In the genomic region with DNA sequence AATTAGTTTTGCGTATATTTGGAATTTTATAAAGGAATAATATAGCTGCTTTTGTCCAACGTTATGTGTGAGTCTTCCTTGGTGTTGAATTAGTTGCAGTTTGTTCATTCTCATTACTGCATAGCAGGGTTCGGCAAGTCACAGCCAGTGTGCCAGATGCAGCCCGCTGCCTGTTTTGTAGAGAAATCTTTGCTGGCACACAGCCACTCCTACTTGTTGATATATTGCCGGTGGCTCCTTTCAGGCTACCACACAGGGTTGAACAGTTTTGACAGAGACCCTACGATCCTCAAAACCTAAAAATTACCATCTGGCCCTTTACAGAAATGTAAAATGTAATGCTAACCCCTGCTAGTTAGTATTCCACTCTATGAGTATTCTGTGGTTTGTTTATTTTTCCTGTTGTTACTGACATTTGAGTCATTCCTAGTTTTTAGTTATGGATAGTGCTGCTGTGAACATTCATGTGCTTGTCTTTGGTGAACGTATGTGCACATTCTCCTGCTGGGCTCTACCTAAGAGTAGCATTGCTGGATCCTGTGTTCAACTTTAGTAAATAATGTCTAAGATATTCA, we compare ENCODE assay signal across 16 cellular contexts. TPM values are rescaled to one million over a fixed set of nuclear protein-coding genes. Genes with fewer than 3 reads are reported as not detected.
A peak's percentile ranks its signal among the peaks of the same experiment; 100 is the strongest.
DNase-seq lines count a peak whose midpoint lies in the region; ATAC-seq, FAIRE-seq and TF ChIP-seq lines count a peak whose summit lies in the region.
"Had no signal": no experiment of that assay in that cellular context is flagged by ENCODE, and none has a peak within 500 bp of the region (broad histone marks: within the 10 kb centered on the region; RNA-seq: fewer than 3 reads in every experiment).

No MANE protein-coding gene starts in this region.

- H3K27me3 Mint-ChIP-seq in chondrocyte (ENCODE audit: low read depth) (no peaks in the 10 kb centered on the region), WTC11 (ENCODE audit: low read depth) (no peaks in the 10 kb centered on the region)

- no peaks in the 10 kb centered on the region for H3K4me1 ChIP-seq in right lobe of liver
- peaks cover 22% of the 10 kb centered on the region for H3K4me1 ChIP-seq in HepG2 (ENCODE audit: insufficient read depth, low read length)
- H3K4me1 ChIP-seq in right cardiac atrium (ENCODE audit: control insufficient read depth, insufficient read depth, low read length): no peaks in the 10 kb centered on the region
- H3K4me1 ChIP-seq: tibial nerve had no signal

- H3K4me1 Mint-ChIP-seq in chondrocyte (ENCODE audit: low read depth): peaks cover 19% of the 10 kb centered on the region
- no peaks in the 10 kb centered on the region for H3K4me1 Mint-ChIP-seq in WTC11

- H3K27ac ChIP-seq in right lobe of liver (no peak overlapping the region), HepG2 (ENCODE audit: extremely low read length, insufficient read depth, low read length) (no peak overlapping the region), right cardiac atrium (ENCODE audit: low read length) (peak overlapping the region; percentile 49)
- H3K27ac ChIP-seq: HL-60, tibial nerve had no signal

- no peaks in the 10 kb centered on the region for H4K20me1 ChIP-seq in HepG2 (ENCODE audit: insufficient read depth, low read length)

- no peak overlapping the region for H3K9ac ChIP-seq in HepG2 (ENCODE audit: insufficient read depth, low read depth, low read length)

- H3K4me3 ChIP-seq in right lobe of liver (no peak overlapping the region), HepG2 (replicated peaks in 1 of 3; ENCODE audit: insufficient read depth in 1 of 3, low read depth in 2 of 3, low read length in 3 of 3) (no peak overlapping the region), right cardiac atrium (ENCODE audit: low read length) (no peak overlapping the region)
- H3K4me3 ChIP-seq: mucosa of descending colon, tibial nerve had no signal

- no peak overlapping the region for H2AFZ ChIP-seq in HepG2 (ENCODE audit: low read length)

- H3K27me3 ChIP-seq in right lobe of liver (no peaks in the 10 kb centered on the region), HepG2 (ENCODE audit: control insufficient read depth in 1 of 2, insufficient read depth in 2 of 2, low read length in 2 of 2) (no peaks in the 10 kb centered on the region), right cardiac atrium (ENCODE audit: control insufficient read depth, insufficient read depth) (no peaks in the 10 kb centered on the region)
- H3K27me3 ChIP-seq: tibial nerve had no signal

- ATAC-seq in right lobe of liver (peak; percentile 38 to 68 (median 60)), HepG2 (no peak), right cardiac atrium (peak; percentile 50 to 63), WTC11 (no peak)
- ATAC-seq: mucosa of descending colon, sciatic nerve had no signal

- POLR2A ChIA-PET in HepG2 (lab: Yijun Ruan, JAX): no interaction called here
- POLR2A ChIA-PET in WTC11 (lab: Charles Lee): no interaction called here

- no peak for FAIRE-seq in HepG2 (lab: Jason Lieb, UNC)
- FAIRE-seq: colon had no signal

- TF ChIP-seq EP300 in HepG2 (IDR thresholded peaks at IDR 0.05; ENCODE audit: low read depth in 2 of 2, low read length in 2 of 2): no peak
- no peak for TF ChIP-seq EP300 in HepG2 (CRISPR knock-in tag; IDR thresholded peaks at IDR 0.05; ENCODE audit: borderline replicate concordance)

- H3K9me3 Mint-ChIP-seq in chondrocyte (ENCODE audit: low read depth) (no peaks in the 10 kb centered on the region), WTC11 (no peaks in the 10 kb centered on the region)

- in situ Hi-C loops in HepG2 (cut with HindIII; ENCODE audit: extremely low pct_ligation_motif_present, low pct_unique_long_range_greater_than_20kb): no loop called here

- intact Hi-C loops in right lobe of liver (cut with DNase I): no loop called here
- intact Hi-C loops in HepG2 (cut with micrococcal nuclease; ENCODE audit: unreplicated experiment): no loop called here
- intact Hi-C loops in right cardiac atrium (cut with DNase I): no loop called here

- TF ChIP-seq POLR2A in right lobe of liver (IDR thresholded peaks at IDR 0.05) (no peak), HepG2 (IDR thresholded peaks at IDR 0.05; ENCODE audit: insufficient read depth in 1 of 2, low read depth in 2 of 2, low read length in 2 of 2) (no peak)

- no peaks in the 10 kb centered on the region for H3K9me3 ChIP-seq in right lobe of liver
- no peaks in the 10 kb centered on the region for H3K9me3 ChIP-seq in HepG2 (ENCODE audit: low read length)
- no peaks in the 10 kb centered on the region for H3K9me3 ChIP-seq in right cardiac atrium (ENCODE audit: control insufficient read depth, low read length)
- H3K9me3 ChIP-seq: mucosa of descending colon, tibial nerve had no signal

- DNase-seq in right lobe of liver (peak in 1 of 3 donors; percentile 60), HepG2 (ENCODE audit: low spot score) (no peak), chondrocyte (ENCODE audit: low spot score) (no peak), right cardiac atrium (peak; percentile 26 to 70 (median 54)), NCI-H226 (no peak), cortex of kidney (lab: John Stamatoyannopoulos, UW) (no peak), WTC11 (ENCODE audit: low spot score) (no peak), MV-4-11 (lab: John Stamatoyannopoulos, UW) (no peak)
- DNase-seq: ACHN, mucosa of descending colon, NCI-H524 treated with DMSO at 0.1 percent for 48 hours, SHP77 treated with DMSO at 0.1 percent for 48 hours had no signal

- TF ChIP-seq RAD21 in HepG2 (CRISPR knock-in tag; IDR thresholded peaks at IDR 0.05): no peak

- H3K36me3 Mint-ChIP-seq in chondrocyte (ENCODE audit: low read depth) (peaks cover 8% of the 10 kb centered on the region), WTC11 (peaks cover 29% of the 10 kb centered on the region)

- BruUV-seq in HepG2 (replicated peaks; lab: Mats Ljungman, UMichigan): no TSS peak

- no peak overlapping the region for H3K4me2 ChIP-seq in HepG2 (ENCODE audit: low read depth, low read length)

- peaks cover 14% of the 10 kb centered on the region for H3K79me2 ChIP-seq in HepG2 (ENCODE audit: insufficient read depth, low read length)

- WGBS in right lobe of liver (ENCODE audit: insufficient coverage, low coverage, low lambda C conversion rate, missing lambda C conversion rate): 48% methylated on average over 7 of the region's 7 CpGs
- 97% methylated on average over 7 of the region's 7 CpGs for WGBS in HepG2 (ENCODE audit: low lambda C conversion rate)
- 53% methylated on average over 7 of the region's 7 CpGs for WGBS in right cardiac atrium

- CTCF ChIA-PET in HepG2 (lab: Yijun Ruan, JAX; ENCODE audit: low intra/inter-chr PET ratio, low total read pairs): no interaction called here
- CTCF ChIA-PET in WTC11 (lab: Charles Lee): no interaction called here

- H3K4me3 Mint-ChIP-seq in chondrocyte (ENCODE audit: unreplicated experiment): no peak overlapping the region
- no peak overlapping the region for H3K4me3 Mint-ChIP-seq in WTC11

- H3K27ac Mint-ChIP-seq in chondrocyte (ENCODE audit: unreplicated experiment): peak overlapping the region; percentile 52
- H3K27ac Mint-ChIP-seq in WTC11: no peak overlapping the region

- H3K36me3 ChIP-seq in right lobe of liver: peaks cover 0 to 7% (median 0%) of the 10 kb centered on the region in 4 donors
- H3K36me3 ChIP-seq in HepG2 (replicated peaks in 1 of 2; ENCODE audit: control insufficient read depth in 1 of 2, insufficient read depth in 2 of 2, low read length in 2 of 2): peaks cover 15 to 84% of the 10 kb centered on the region in 2 experiments

- no peak for TF ChIP-seq CTCF in right lobe of liver (IDR thresholded peaks at IDR 0.05)
- TF ChIP-seq CTCF in HepG2 (CRISPR knock-in tag; IDR thresholded peaks at IDR 0.05): no peak
- TF ChIP-seq CTCF in chondrocyte (IDR thresholded peaks at IDR 0.05): no peak
- TF ChIP-seq CTCF in WTC11 (IDR thresholded peaks at IDR 0.05): no peak

RNA-seq across cellular contexts. Expression of gene DHX35, which starts 11.5 kb away (rescaled TPM):
- 1 to 10 TPM; 3.2 to 7.5 (median 4.8) TPM for total RNA-seq in right lobe of liver
- 28.7 and 30.4 TPM in 2 replicates for total RNA-seq in HepG2 (2016; rRNA removed; fragmentation: Illumina TruSeq; extraction: Trizol)
- total RNA-seq in HepG2 (2016; cell fraction: cytosol; rRNA removed; fragmentation: Illumina TruSeq; extraction: Trizol; ENCODE audit: low read depth): 5.2 and 6.7 TPM in 2 replicates
- 29.9 and 33.4 TPM in 2 replicates for total RNA-seq in HepG2 (2016; cell fraction: insoluble cytoplasmic fraction; rRNA removed; fragmentation: Illumina TruSeq; extraction: Trizol)
- 8.6 and 10.5 TPM in 2 replicates for total RNA-seq in HepG2 (2016; cell fraction: membrane; rRNA removed; fragmentation: Illumina TruSeq; extraction: Trizol)
- total RNA-seq in HepG2 (2016; cell fraction: nucleus; rRNA removed; fragmentation: Illumina TruSeq; extraction: Trizol): 35.4 and 36.9 TPM in 2 replicates
- 25.8 and 26.2 TPM in 2 replicates for polyA plus RNA-seq in HepG2 (2011; rRNA removed)
- 18.8 and 19.6 TPM in 2 replicates for polyA plus RNA-seq in HepG2 (2011; cell fraction: cytosol; rRNA removed)
- 58.1 and 67.7 TPM in 2 replicates for polyA plus RNA-seq in HepG2 (2011; cell fraction: nucleus; rRNA removed)
- polyA plus RNA-seq in HepG2 (2012): 11.8 and 14.5 TPM in 2 replicates
- polyA plus RNA-seq in HepG2 (2016; cell fraction: cytosol; fragmentation: Illumina TruSeq; extraction: Trizol; ENCODE audit: low read depth): 1.6 and 1.8 TPM in 2 replicates
- polyA plus RNA-seq in HepG2 (2016; cell fraction: insoluble cytoplasmic fraction; fragmentation: Illumina TruSeq; extraction: Trizol; ENCODE audit: low read depth): 24.2 and 25.5 TPM in 2 replicates
- polyA plus RNA-seq in HepG2 (2016; cell fraction: membrane; fragmentation: Illumina TruSeq; extraction: Trizol; ENCODE audit: low read depth): 4.9 TPM in 2 replicates
- 45.4 and 47.2 TPM in 2 replicates for polyA plus RNA-seq in HepG2 (2016; cell fraction: nucleus; fragmentation: Illumina TruSeq; extraction: Trizol; ENCODE audit: insufficient read depth, low read depth)
- 25.6 and 28.7 TPM in 2 replicates for polyA minus RNA-seq in HepG2 (2011; rRNA and poly(A)+ RNA removed; ENCODE audit: low replicate concordance)
- 10.4 and 11.8 TPM in 2 replicates for polyA minus RNA-seq in HepG2 (2011; cell fraction: cytosol; rRNA and poly(A)+ RNA removed)
- polyA minus RNA-seq in HepG2 (2011; cell fraction: nucleus; rRNA and poly(A)+ RNA removed): 46.6 and 48.2 TPM in 2 replicates
- total RNA-seq in chondrocyte: 7.0 to 8.4 TPM (median 7.8 TPM) in 3 replicates
- 10 to 100 TPM; 19.9 to 27.5 (median 21.3) TPM for total RNA-seq in right cardiac atrium
- 11.6 TPM for polyA plus RNA-seq in right cardiac atrium
- 17.8 to 20.4 TPM (median 18.7 TPM) in 3 replicates for total RNA-seq in WTC11 (2021)

RNA-seq across cellular contexts. Expression of gene FAM83D, which starts 47.4 kb away (rescaled TPM):
- total RNA-seq in right lobe of liver: 1 to 10 TPM in 4 of 6 experiments, under 1 TPM in 2; 0.83 to 3.3 (median 1.7) TPM
- total RNA-seq in HepG2 (2016; rRNA removed; fragmentation: Illumina TruSeq; extraction: Trizol): 64.0 and 76.5 TPM in 2 replicates
- 7.7 and 8.1 TPM in 2 replicates for total RNA-seq in HepG2 (2016; cell fraction: cytosol; rRNA removed; fragmentation: Illumina TruSeq; extraction: Trizol; ENCODE audit: low read depth)
- total RNA-seq in HepG2 (2016; cell fraction: insoluble cytoplasmic fraction; rRNA removed; fragmentation: Illumina TruSeq; extraction: Trizol): 64.0 and 71.6 TPM in 2 replicates
- total RNA-seq in HepG2 (2016; cell fraction: membrane; rRNA removed; fragmentation: Illumina TruSeq; extraction: Trizol): 21.2 and 23.0 TPM in 2 replicates
- 31.3 and 37.7 TPM in 2 replicates for total RNA-seq in HepG2 (2016; cell fraction: nucleus; rRNA removed; fragmentation: Illumina TruSeq; extraction: Trizol)
- polyA plus RNA-seq in HepG2 (2011; rRNA removed): 26.7 and 51.4 TPM in 2 replicates
- 28.2 and 38.6 TPM in 2 replicates for polyA plus RNA-seq in HepG2 (2011; cell fraction: cytosol; rRNA removed)
- polyA plus RNA-seq in HepG2 (2011; cell fraction: nucleus; rRNA removed): 23.7 and 42.3 TPM in 2 replicates
- polyA plus RNA-seq in HepG2 (2012): 13.4 and 27.1 TPM in 2 replicates
- 3.9 and 4.0 TPM in 2 replicates for polyA plus RNA-seq in HepG2 (2016; cell fraction: cytosol; fragmentation: Illumina TruSeq; extraction: Trizol; ENCODE audit: low read depth)
- polyA plus RNA-seq in HepG2 (2016; cell fraction: insoluble cytoplasmic fraction; fragmentation: Illumina TruSeq; extraction: Trizol; ENCODE audit: low read depth): 80.4 and 80.8 TPM in 2 replicates
- polyA plus RNA-seq in HepG2 (2016; cell fraction: membrane; fragmentation: Illumina TruSeq; extraction: Trizol; ENCODE audit: low read depth): 11.5 and 12.2 TPM in 2 replicates
- 61.5 and 62.0 TPM in 2 replicates for polyA plus RNA-seq in HepG2 (2016; cell fraction: nucleus; fragmentation: Illumina TruSeq; extraction: Trizol; ENCODE audit: insufficient read depth, low read depth)
- polyA minus RNA-seq in HepG2 (2011; rRNA and poly(A)+ RNA removed; ENCODE audit: low replicate concordance): 42.3 and 93.4 TPM in 2 replicates
- polyA minus RNA-seq in HepG2 (2011; cell fraction: cytosol; rRNA and poly(A)+ RNA removed): 16.7 and 27.9 TPM in 2 replicates
- 19.5 and 32.3 TPM in 2 replicates for polyA minus RNA-seq in HepG2 (2011; cell fraction: nucleus; rRNA and poly(A)+ RNA removed)
- 1.5 to 4.8 TPM (median 4.5 TPM) in 3 replicates for total RNA-seq in chondrocyte
- total RNA-seq in right cardiac atrium: under 1 TPM; 0.62 to 0.95 (median 0.78) TPM
- 0.63 TPM for polyA plus RNA-seq in right cardiac atrium
- 57.7 to 66.9 TPM (median 58.3 TPM) in 3 replicates for total RNA-seq in WTC11 (2021)

Comparison
In these comparisons a context has a peak if more than half of its experiments do, and no peak if none do; other contexts are left out.
1. ATAC-seq: peak in right lobe of liver (4 of 4) and right cardiac atrium (2 of 2); none in HepG2 (single experiment) and WTC11 (single experiment).
2. DNase-seq: peak in right cardiac atrium (3 of 3); none in HepG2 (single experiment), chondrocyte (single experiment), NCI-H226 (single experiment), cortex of kidney (single experiment), WTC11 (single experiment) and MV-4-11 (single experiment).